In genomic region chr10:68550747-68551411, GRCh38 we compare ENCODE assay signal across 8 cellular contexts. TPM values are rescaled to one million over a fixed set of nuclear protein-coding genes. Genes with fewer than 3 reads are reported as not detected.
DNase-seq lines count a peak whose midpoint lies in the region; ATAC-seq and TF ChIP-seq lines count a peak whose summit lies in the region.

No MANE protein-coding gene starts in this region.

- no peak overlapping the region for H3K4me3 Mint-ChIP-seq in stimulated activated memory B cell treated with anti-CD40 and anti-IgM and Interleukin-4, amounts not matched to agents 10 μg/mL and 1 μg/mL and 100 μg/mL, for 72 hours

- no peaks in the 10 kb centered on the region for H3K27me3 ChIP-seq in RWPE2 (ENCODE audit: insufficient read depth, poor library complexity, severe bottlenecking)
- no peaks in the 10 kb centered on the region for H3K27me3 ChIP-seq in breast epithelium

- H3K4me1 Mint-ChIP-seq in stimulated activated memory B cell treated with anti-CD40 and anti-IgM and Interleukin-4, amounts not matched to agents 10 μg/mL and 1 μg/mL and 100 μg/mL, for 72 hours: no peaks in the 10 kb centered on the region

- ATAC-seq in RWPE2 (ENCODE audit: low read depth): peak; percentile 75
- ATAC-seq in stimulated activated memory B cell treated with anti-CD40 and anti-IgM and Interleukin-4, amounts not matched to agents 10 μg/mL and 1 μg/mL and 100 μg/mL, for 72 hours: peak; percentile 58
- no peak for ATAC-seq in HG03457 (IDR thresholded peaks at IDR 0.05; ENCODE audit: unreplicated experiment)

- no peak overlapping the region for H3K27ac ChIP-seq in RWPE2 (ENCODE audit: poor library complexity, severe bottlenecking)
- H3K27ac ChIP-seq in breast epithelium: no peak overlapping the region

- TF ChIP-seq POLR2A in breast epithelium (IDR thresholded peaks at IDR 0.05): no peak

- peak; percentile 76 for TF ChIP-seq CTCF in GM20000 (IDR thresholded peaks at IDR 0.05; ENCODE audit: extremely low read depth, missing control alignments)
- TF ChIP-seq CTCF in RWPE2 (IDR thresholded peaks at IDR 0.05; ENCODE audit: poor library complexity, severe bottlenecking): peak; percentile 61
- TF ChIP-seq CTCF in breast epithelium (IDR thresholded peaks at IDR 0.05): peak in 2 of 3 donors; percentile 68 to 75

- no peaks in the 10 kb centered on the region for H3K36me3 Mint-ChIP-seq in stimulated activated memory B cell treated with anti-CD40 and anti-IgM and Interleukin-4, amounts not matched to agents 10 μg/mL and 1 μg/mL and 100 μg/mL, for 72 hours

- H3K4me1 ChIP-seq in RWPE2 (ENCODE audit: insufficient read depth, poor library complexity, severe bottlenecking) (no peaks in the 10 kb centered on the region), breast epithelium (no peaks in the 10 kb centered on the region)

- intact Hi-C loops in breast epithelium (cut with DNase I; ENCODE audit: low total_unique reads): no loop called here

- peaks cover 9% of the 10 kb centered on the region for H3K27me3 Mint-ChIP-seq in stimulated activated memory B cell treated with anti-CD40 and anti-IgM and Interleukin-4, amounts not matched to agents 10 μg/mL and 1 μg/mL and 100 μg/mL, for 72 hours

- H3K9me3 Mint-ChIP-seq in stimulated activated memory B cell treated with anti-CD40 and anti-IgM and Interleukin-4, amounts not matched to agents 10 μg/mL and 1 μg/mL and 100 μg/mL, for 72 hours: no peaks in the 10 kb centered on the region

- H3K4me3 ChIP-seq in RWPE2 (ENCODE audit: severe bottlenecking): no peak overlapping the region
- H3K4me3 ChIP-seq in breast epithelium: no peak overlapping the region

- H3K27ac Mint-ChIP-seq in stimulated activated memory B cell treated with anti-CD40 and anti-IgM and Interleukin-4, amounts not matched to agents 10 μg/mL and 1 μg/mL and 100 μg/mL, for 72 hours: no peak overlapping the region

- H3K9me3 ChIP-seq in RWPE2 (ENCODE audit: severe bottlenecking) (no peaks in the 10 kb centered on the region), breast epithelium (no peaks in the 10 kb centered on the region)

- no peaks in the 10 kb centered on the region for H3K36me3 ChIP-seq in RWPE2 (ENCODE audit: low read depth)
- no peaks in the 10 kb centered on the region for H3K36me3 ChIP-seq in breast epithelium

- DNase-seq in DMS153 (lab: John Stamatoyannopoulos, UW): peak; percentile 52
- peak; percentile 77 for DNase-seq in GM20000 (ENCODE audit: low spot score)
- DNase-seq in LHCN-M2 (ENCODE audit: low read depth): peak; percentile 83
- DNase-seq in RWPE2 (ENCODE audit: low spot score): no peak
- DNase-seq in breast epithelium (ENCODE audit: low spot score in 2 of 2): peak in 1 of 2 donors; percentile 26
- peak; percentile 85 for DNase-seq in islet precursor cell

RNA-seq across cellular contexts. Expression of gene TET1, which starts 9.3 kb away (rescaled TPM):
- total RNA-seq in LHCN-M2 (2014; rRNA removed): 2.9 and 3.2 TPM in 2 replicates
- polyA plus RNA-seq in LHCN-M2 (2012): 0.41 TPM
- 10 to 100 TPM in 1 of 3 donors, 1 to 10 TPM in 2; 6.9 to 12.8 (median 6.9) TPM for total RNA-seq in breast epithelium

RNA-seq across cellular contexts. Expression of gene SLC25A16, which starts 23.6 kb away (rescaled TPM):
- 9.7 and 11.7 TPM in 2 replicates for total RNA-seq in LHCN-M2 (2014; rRNA removed)
- polyA plus RNA-seq in LHCN-M2 (2012): 8.8 TPM
- total RNA-seq in breast epithelium: 10 to 100 TPM; 18.7 to 27.0 (median 20.6) TPM
